32 cellular contexts compared by ENCODE assay signal in the genomic region with DNA sequence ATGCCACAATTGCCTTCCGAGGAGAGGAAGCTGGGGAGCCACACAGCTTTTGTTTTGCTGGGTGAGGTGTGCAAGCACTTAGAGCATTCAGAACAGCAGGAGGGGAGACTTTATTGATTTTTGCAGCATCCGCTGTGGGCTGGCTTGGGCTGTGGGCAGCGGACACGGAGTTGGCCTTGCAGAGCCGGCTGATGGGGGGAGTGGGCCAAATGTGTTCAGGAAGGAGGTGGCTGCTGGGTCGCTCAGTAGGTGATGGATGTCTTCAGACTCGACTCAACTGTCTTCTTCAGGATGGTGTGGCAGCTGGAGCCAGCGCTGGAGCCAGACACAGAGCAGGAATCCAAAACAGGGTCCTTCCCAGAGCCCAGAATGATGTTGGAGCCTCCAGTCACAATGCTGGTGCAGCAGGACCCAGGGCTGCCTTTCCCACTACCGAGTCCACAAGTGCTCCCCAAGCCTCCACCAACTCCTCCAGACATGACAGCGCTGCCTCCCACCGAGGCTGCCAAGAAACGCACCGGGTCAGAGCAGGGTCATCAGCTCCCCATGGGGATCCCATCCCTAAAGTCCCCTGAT. TPM values are rescaled to one million over a fixed set of nuclear protein-coding genes. Genes with fewer than 3 reads are reported as not detected.
A peak's percentile ranks its signal among the peaks of the same experiment; 100 is the strongest.
DNase-seq lines count a peak whose midpoint lies in the region; ATAC-seq and TF ChIP-seq lines count a peak whose summit lies in the region.
"Had no signal": no experiment of that assay in that cellular context is flagged by ENCODE, and none has a peak within 500 bp of the region (broad histone marks: within the 10 kb centered on the region; RNA-seq: fewer than 3 reads in every experiment).

No MANE protein-coding gene starts in this region.

- no peak overlapping the region for H3K27ac Mint-ChIP-seq in glutamatergic neuron (ENCODE audit: unreplicated experiment)
- H3K27ac Mint-ChIP-seq: activated CD4-positive, alpha-beta memory T cell treated with anti-CD3 and anti-CD28 coated beads for 36 hours; activated naive CD4-positive, alpha-beta T cell treated with anti-CD3 and anti-CD28 coated beads, Interleukin-2, amount 10 ng/mL, durations not matched to agents 7 days and 5 days; CD8-positive, alpha-beta T cell; effector memory CD8-positive, alpha-beta T cell; T-helper 2 cell treated with Interferon-gamma antibody and Interleukin-4, amounts not matched to agents 5 μg/mL and 100 μg/mL, for 36 hours had no signal

- no peak overlapping the region for H3K4me3 ChIP-seq in A673 (ENCODE audit: low read depth, low read length, poor library complexity, severe bottlenecking)
- H3K4me3 ChIP-seq: left lung, pancreas, Peyer's patch, skin epidermis had no signal

- no peak overlapping the region for H3K27ac ChIP-seq in A673 (ENCODE audit: low read depth, low read length, poor library complexity, severe bottlenecking)
- H3K27ac ChIP-seq: left lung, pancreas, Peyer's patch, skin epidermis had no signal

- no peaks in the 10 kb centered on the region for H3K27me3 ChIP-seq in A673 (replicated peaks; ENCODE audit: insufficient read depth, low read depth, low read length, poor library complexity)
- H3K27me3 ChIP-seq: pancreas, Peyer's patch had no signal

- H3K4me1 Mint-ChIP-seq in glutamatergic neuron (ENCODE audit: low read depth, unreplicated experiment), result no peaks in the 10 kb centered on the region

- no TSS peak for BruUV-seq in A673 (replicated peaks; lab: Mats Ljungman, UMichigan)

- no peaks in the 10 kb centered on the region for H3K36me3 Mint-ChIP-seq in glutamatergic neuron (ENCODE audit: unreplicated experiment)
- H3K36me3 Mint-ChIP-seq: activated CD4-positive, alpha-beta memory T cell treated with anti-CD3 and anti-CD28 coated beads for 36 hours; activated naive CD4-positive, alpha-beta T cell treated with anti-CD3 and anti-CD28 coated beads, Interleukin-2, amount 10 ng/mL, durations not matched to agents 7 days and 5 days; CD8-positive, alpha-beta T cell had no signal

- TF ChIP-seq CTCF in glutamatergic neuron (IDR thresholded peaks at IDR 0.05; ENCODE audit: partially characterized antibody, unreplicated experiment), result no peak
- TF ChIP-seq CTCF in A673 (conservative IDR thresholded peaks at IDR 0.05; ENCODE audit: low read depth, low read length), result no peak

- CTCF ChIA-PET in A673 (lab: Charles Lee), result no interaction called here

- no peak for ATAC-seq in GM19324 (IDR thresholded peaks at IDR 0.05; ENCODE audit: low FRiP score, unreplicated experiment)
- ATAC-seq: CD8-positive, alpha-beta T cell; effector memory CD8-positive, alpha-beta T cell; left lung; pancreas had no signal

- no peaks in the 10 kb centered on the region for H3K9me3 ChIP-seq in A673 (ENCODE audit: low read depth, low read length, poor library complexity, severe bottlenecking)
- H3K9me3 ChIP-seq: BE2C, left lung, pancreas, Peyer's patch had no signal

- POLR2A ChIA-PET in A673 (lab: Charles Lee; ENCODE audit: low non-redundant PET), result no interaction called here

- H3K4me3 Mint-ChIP-seq in glutamatergic neuron (ENCODE audit: unreplicated experiment), result no peak overlapping the region
- H3K4me3 Mint-ChIP-seq: activated CD4-positive, alpha-beta memory T cell treated with anti-CD3 and anti-CD28 coated beads for 36 hours; activated naive CD4-positive, alpha-beta T cell treated with anti-CD3 and anti-CD28 coated beads, Interleukin-2, amount 10 ng/mL, durations not matched to agents 7 days and 5 days; CD8-positive, alpha-beta T cell; effector memory CD8-positive, alpha-beta T cell; T-helper 2 cell treated with Interferon-gamma antibody and Interleukin-4, amounts not matched to agents 5 μg/mL and 100 μg/mL, for 36 hours had no signal

- H3K36me3 ChIP-seq in A673 (ENCODE audit: insufficient read depth, low read length, poor library complexity, severe bottlenecking), result no peaks in the 10 kb centered on the region
- H3K36me3 ChIP-seq: BE2C, left lung, pancreas, Peyer's patch had no signal

- intact Hi-C loops in A673 (cut with micrococcal nuclease; ENCODE audit: unreplicated experiment), result no loop called here

- H3K27me3 Mint-ChIP-seq in glutamatergic neuron (ENCODE audit: unreplicated experiment), result peaks cover 12% of the 10 kb centered on the region

- peak; percentile 74 for DNase-seq in COR-L47 (lab: John Stamatoyannopoulos, UW)
- peak; percentile 86 for DNase-seq in NCI-H146 (lab: John Stamatoyannopoulos, UW)
- DNase-seq in NCI-H510A treated with DMSO at 0.1 percent for 48 hours (lab: John Stamatoyannopoulos, UW), result peak; percentile 38
- peak; percentile 27 for DNase-seq in glutamatergic neuron
- DNase-seq in effector CD8-positive, alpha-beta T cell (lab: John Stamatoyannopoulos, UW), result no peak
- no peak for DNase-seq in A673 (ENCODE audit: low spot score)
- DNase-seq: activated CD4-positive, alpha-beta memory T cell treated with anti-CD3 and anti-CD28 coated beads for 36 hours; activated CD4-positive, alpha-beta T cell treated with anti-CD3 and anti-CD28 coated beads for 1 hour; activated naive CD4-positive, alpha-beta T cell treated with anti-CD3 and anti-CD28 coated beads, Interleukin-2, amount 10 ng/mL, durations not matched to agents 7 days and 5 days; BE2C; CD8-positive, alpha-beta T cell; cortex of kidney; DMS 273 treated with DMSO at 0.1 percent for 48 hours; effector memory CD8-positive, alpha-beta T cell; EL; KG1; left lung; mesenchymal stem cell; NCI-H1436; NCI-H526 treated with DMSO at 0.1 percent for 48 hours; pancreas; Peyer's patch; SHP77; stimulated activated naive CD4-positive, alpha-beta T cell had no signal

- H3K9me3 Mint-ChIP-seq in glutamatergic neuron (ENCODE audit: unreplicated experiment), result peaks cover 6% of the 10 kb centered on the region
- H3K9me3 Mint-ChIP-seq: activated CD4-positive, alpha-beta memory T cell treated with anti-CD3 and anti-CD28 coated beads for 36 hours; activated naive CD4-positive, alpha-beta T cell treated with anti-CD3 and anti-CD28 coated beads, Interleukin-2, amount 10 ng/mL, durations not matched to agents 7 days and 5 days; CD8-positive, alpha-beta T cell; effector memory CD8-positive, alpha-beta T cell; T-helper 2 cell treated with Interferon-gamma antibody and Interleukin-4, amounts not matched to agents 5 μg/mL and 100 μg/mL, for 36 hours had no signal

- no peaks in the 10 kb centered on the region for H3K4me1 ChIP-seq in A673 (ENCODE audit: insufficient read depth, low read length, poor library complexity, severe bottlenecking)
- H3K4me1 ChIP-seq: BE2C, left lung, pancreas, Peyer's patch had no signal

RNA-seq across cellular contexts. Expression of a gene that starts 4.8 kb away (rescaled TPM):
- total RNA-seq in glutamatergic neuron (ENCODE audit: unreplicated experiment), result not detected
- not detected in 2 replicates for total RNA-seq in A673 (2021)
- total RNA-seq: activated CD4-positive, alpha-beta memory T cell treated with anti-CD3 and anti-CD28 coated beads for 36 hours; cardiac septum; CD8-positive, alpha-beta T cell; H4; MCF 10A; Peyer's patch; renal cortical epithelial cell; urinary bladder had no signal

RNA-seq across cellular contexts. Expression of a gene that starts 9.8 kb away (rescaled TPM):
- not detected for total RNA-seq in glutamatergic neuron (ENCODE audit: unreplicated experiment)
- total RNA-seq in A673 (2021), result not detected in 2 replicates
- total RNA-seq: activated CD4-positive, alpha-beta memory T cell treated with anti-CD3 and anti-CD28 coated beads for 36 hours; cardiac septum; CD8-positive, alpha-beta T cell; H4; left lung; MCF 10A; Peyer's patch; renal cortical epithelial cell; urinary bladder had no signal

RNA-seq across cellular contexts. Expression of a gene that starts 25.0 kb away (rescaled TPM):
- total RNA-seq in glutamatergic neuron (ENCODE audit: unreplicated experiment), result not detected
- total RNA-seq in A673 (2021), result not detected in 2 replicates
- total RNA-seq: activated CD4-positive, alpha-beta memory T cell treated with anti-CD3 and anti-CD28 coated beads for 36 hours; cardiac septum; CD8-positive, alpha-beta T cell; H4; MCF 10A; Peyer's patch; renal cortical epithelial cell had no signal

RNA-seq across cellular contexts. Expression of a gene that starts 43.0 kb away (rescaled TPM):
- not detected for total RNA-seq in glutamatergic neuron (ENCODE audit: unreplicated experiment)
- total RNA-seq in A673 (2021), result not detected in 2 replicates
- total RNA-seq: activated CD4-positive, alpha-beta memory T cell treated with anti-CD3 and anti-CD28 coated beads for 36 hours; cardiac septum; CD8-positive, alpha-beta T cell; H4; left lung; MCF 10A; pancreas; Peyer's patch; renal cortical epithelial cell; urinary bladder had no signal

Comparison
In these comparisons a context has a peak if more than half of its experiments do, and no peak if none do; other contexts are left out.
1. DNase-seq: peak in COR-L47 (single experiment), NCI-H146 (single experiment), NCI-H510A treated with DMSO at 0.1 percent for 48 hours (single experiment) and glutamatergic neuron (single experiment); none in effector CD8-positive, alpha-beta T cell (single experiment) and A673 (single experiment).